ENCODE assay signal across 9 cellular contexts in the genomic region with DNA sequence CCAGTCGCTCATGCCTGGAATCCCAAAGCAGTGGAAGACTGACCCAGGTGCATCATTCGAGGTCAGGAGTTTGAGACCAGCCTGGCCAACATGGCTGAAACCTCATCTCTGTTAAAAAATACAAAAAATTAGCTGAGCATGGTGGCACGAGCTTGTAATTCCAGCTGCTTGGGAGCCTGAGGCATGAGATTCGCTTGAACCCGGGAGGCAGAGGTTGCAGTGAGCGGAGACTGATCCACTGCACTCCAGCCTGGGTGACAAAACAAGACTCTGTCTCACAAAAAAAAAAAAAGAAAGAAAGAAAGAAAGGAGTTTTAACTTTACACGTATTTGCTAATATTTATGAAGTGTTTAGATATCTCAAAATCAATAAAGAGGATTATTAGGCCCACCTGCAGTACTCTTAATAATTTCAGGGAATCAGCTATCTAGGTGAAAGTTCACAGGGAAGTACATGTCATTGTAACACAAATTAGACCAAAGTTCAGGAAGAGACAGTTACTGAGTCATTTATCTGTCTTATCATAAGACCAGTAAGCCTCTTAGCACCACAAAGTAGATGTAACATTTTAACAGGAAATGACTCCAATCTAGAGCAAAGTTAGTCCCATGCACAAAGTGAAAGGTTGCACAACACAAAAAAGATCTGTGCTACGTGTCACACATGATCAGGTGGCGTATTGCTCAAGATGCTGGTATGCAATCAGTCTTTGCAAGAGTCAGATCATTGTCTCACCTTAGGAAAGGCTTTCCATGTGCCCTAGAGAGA.
DNase-seq lines count a peak whose midpoint lies in the region; ATAC-seq lines count a peak whose summit lies in the region.
"Had no signal": no experiment of that assay in that cellular context is flagged by ENCODE, and none has a peak within 500 bp of the region (broad histone marks: within the 10 kb centered on the region; RNA-seq: fewer than 3 reads in every experiment).

No MANE protein-coding gene starts in this region.

- no peaks in the 10 kb centered on the region for H3K36me3 ChIP-seq in muscle layer of duodenum (ENCODE audit: control insufficient read depth in 1 of 2, insufficient read depth in 2 of 2, low read length in 2 of 2)

- peak; percentile 90 for ATAC-seq in GM19043 (IDR thresholded peaks at IDR 0.05; ENCODE audit: low read depth, unreplicated experiment)
- peak; percentile 80 for ATAC-seq in HG03521 (IDR thresholded peaks at IDR 0.05; ENCODE audit: unreplicated experiment)

- H3K4me1 ChIP-seq in muscle layer of duodenum (ENCODE audit: control insufficient read depth in 1 of 2, insufficient read depth in 2 of 2, low read length in 2 of 2), result no peaks in the 10 kb centered on the region

- no peaks in the 10 kb centered on the region for H3K27me3 ChIP-seq in muscle layer of duodenum (ENCODE audit: low read depth, low read length)

- no peaks in the 10 kb centered on the region for H3K9me3 ChIP-seq in muscle layer of duodenum (ENCODE audit: control insufficient read depth in 1 of 2, low read length in 2 of 2)

- peak; percentile 58 for DNase-seq in AG20443 (ENCODE audit: low spot score)
- DNase-seq in T-helper 22 cell (ENCODE audit: low read depth), result peak; percentile 28
- peak; percentile 72 for DNase-seq in dedifferentiated amniotic fluid mesenchymal stem cell (ENCODE audit: extremely low spot score)
- no peak for DNase-seq in NCI-H2171 treated with DMSO at 0.1 percent for 48 hours (lab: John Stamatoyannopoulos, UW)
- DNase-seq in HuH-7.5 (ENCODE audit: low spot score), result no peak

- peak overlapping the region; percentile 60 for H3K27ac ChIP-seq in muscle layer of duodenum (ENCODE audit: low read length)
- H3K27ac ChIP-seq: KMS-11 had no signal

- no peak overlapping the region for H3K4me3 ChIP-seq in muscle layer of duodenum (ENCODE audit: low read depth in 1 of 2, low read length in 2 of 2)

Comparison
In these comparisons a context has a peak if more than half of its experiments do, and no peak if none do; other contexts are left out.
1. DNase-seq: peak in AG20443 (single experiment), T-helper 22 cell (single experiment) and dedifferentiated amniotic fluid mesenchymal stem cell (single experiment); none in NCI-H2171 treated with DMSO at 0.1 percent for 48 hours (single experiment) and HuH-7.5 (single experiment).